ENCODE assay signal across 24 cellular contexts in genomic region chr1:173204693-173205092, GRCh38. TPM values are rescaled to one million over a fixed set of nuclear protein-coding genes. Genes with fewer than 3 reads are reported as not detected.
DNase-seq lines count a peak whose midpoint lies in the region; ATAC-seq, FAIRE-seq and TF ChIP-seq lines count a peak whose summit lies in the region.
"Had no signal": no experiment of that assay in that cellular context is flagged by ENCODE, and none has a peak within 500 bp of the region (broad histone marks: within the 10 kb centered on the region; RNA-seq: fewer than 3 reads in every experiment).

No MANE protein-coding gene starts in this region.

- H3K27me3 Mint-ChIP-seq in T-helper 1 cell treated with Interleukin-12 subunit alpha and Interleukin-12 subunit beta and Interleukin-4 antibody, amounts not matched to agents 30 μg/mL and 1 μg/mL, for 36 hours (ENCODE audit: low read depth): peaks cover 31% of the 10 kb centered on the region

- POLR2A ChIA-PET in GM12878 (lab: Charles Lee): interaction anchor here (1.0 to 3.8 kb wide), 7 partner anchors 11 to 385 kb away, joined by 3 to 11 read pairs (median 4); no protein-coding TSS in a partner anchor

- H2AFZ ChIP-seq in GM12878 (ENCODE audit: control insufficient read depth, low read depth, low read length): no peak overlapping the region

- FAIRE-seq in GM12878 (lab: Jason Lieb, UNC): no peak
- FAIRE-seq: kidney, RCC 7860 had no signal

- peaks cover 32% of the 10 kb centered on the region for H3K4me1 Mint-ChIP-seq in T-helper 1 cell treated with Interleukin-12 subunit alpha and Interleukin-12 subunit beta and Interleukin-4 antibody, amounts not matched to agents 30 μg/mL and 1 μg/mL, for 36 hours (ENCODE audit: low read depth)
- H3K4me1 Mint-ChIP-seq: brain had no signal

- H3K4me3 Mint-ChIP-seq in T-helper 1 cell treated with Interleukin-12 subunit alpha and Interleukin-12 subunit beta and Interleukin-4 antibody, amounts not matched to agents 30 μg/mL and 1 μg/mL, for 36 hours: peak overlapping the region; percentile 0
- H3K4me3 Mint-ChIP-seq: brain had no signal

- H3K9ac ChIP-seq in GM12878 (ENCODE audit: control insufficient read depth, insufficient read depth, low read length) (no peak overlapping the region), skeletal muscle satellite cell (ENCODE audit: low read depth, low read length) (peak overlapping the region; percentile 20)
- H3K9ac ChIP-seq: SK-N-SH had no signal

- SMC1A ChIA-PET in GM12878 (lab: Charles Lee; ENCODE audit: uncharacterized antibody, unreplicated experiment): interaction anchor here (0.9 to 21.4 kb wide), 27 partner anchors 8 to 510 kb away, joined by 3 to 348 read pairs (median 7); partner anchors contain the start of gene KLHL20

- no peaks in the 10 kb centered on the region for H3K9me3 Mint-ChIP-seq in T-helper 1 cell treated with Interleukin-12 subunit alpha and Interleukin-12 subunit beta and Interleukin-4 antibody, amounts not matched to agents 30 μg/mL and 1 μg/mL, for 36 hours
- H3K9me3 Mint-ChIP-seq: activated naive CD4-positive, alpha-beta T cell treated with anti-CD3 and anti-CD28 coated beads, Interleukin-2, amount 50 U/mL, for 72 hours; brain had no signal

- H3K27ac Mint-ChIP-seq in T-helper 1 cell treated with Interleukin-12 subunit alpha and Interleukin-12 subunit beta and Interleukin-4 antibody, amounts not matched to agents 30 μg/mL and 1 μg/mL, for 36 hours: no peak overlapping the region
- H3K27ac Mint-ChIP-seq: brain had no signal

- WGBS in GM12878 (ENCODE audit: insufficient coverage, insufficient replicate concordance, low lambda C conversion rate, missing lambda C conversion rate): 92% methylated on average over 1 of the region's 1 CpG

- H3K9me3 ChIP-seq in GM12878 (replicated peaks; ENCODE audit: control insufficient read depth, insufficient read depth, low read length) (no peaks in the 10 kb centered on the region), skeletal muscle satellite cell (replicated peaks; ENCODE audit: low read length) (no peaks in the 10 kb centered on the region)
- H3K9me3 ChIP-seq: SK-N-SH, upper lobe of left lung had no signal

- TF ChIP-seq POLR2A in GM12878 (IDR thresholded peaks at IDR 0.05; ENCODE audit: low read depth, low read length): no peak

- no peak for TF ChIP-seq RAD21 in GM12878 (IDR thresholded peaks at IDR 0.05; ENCODE audit: insufficient read depth, low read depth, low read length)

- intact Hi-C loops in GM12878 (cut with micrococcal nuclease; ENCODE audit: unreplicated experiment): loop anchor here (1.0 to 10.0 kb wide), 2 partner anchors 423 to 620 kb away; partner anchors contain the start of genes CENPL and DARS2

- TF ChIP-seq EP300 in GM12878 (IDR thresholded peaks at IDR 0.05; ENCODE audit: borderline replicate concordance in 1 of 2, control insufficient read depth in 1 of 2, low read depth in 2 of 2, low read length in 2 of 2): no peak

- in situ Hi-C loops in GM12878 (cut with MboI) (loop anchor here (5.0 kb wide), 2 partner anchors 382 to 457 kb away; no protein-coding TSS in a partner anchor), GM13976 (cut with MboI; ENCODE audit: low sequenced_read_pairs, unreplicated experiment) (loop anchor here (5.0 kb wide), 1 partner anchor 462 kb away; no protein-coding TSS in a partner anchor)

- H3K27me3 ChIP-seq in GM12878 (replicated peaks in 1 of 2; ENCODE audit: control insufficient read depth in 2 of 2, insufficient read depth in 2 of 2, low read length in 1 of 2): no peaks in the 10 kb centered on the region
- no peaks in the 10 kb centered on the region for H3K27me3 ChIP-seq in skeletal muscle satellite cell (ENCODE audit: control insufficient read depth, insufficient read depth, low read length)
- H3K27me3 ChIP-seq: foreskin keratinocyte, upper lobe of left lung had no signal

- ATAC-seq in GM12878: peak; percentile 4; the same call in 2 of the 3 replicates
- ATAC-seq: foreskin keratinocyte had no signal

- RAD21 ChIA-PET in GM12878 (lab: Charles Lee; ENCODE audit: unreplicated experiment): interaction anchor here (0.6 to 11.2 kb wide), 22 partner anchors 8 to 815 kb away, joined by 3 to 245 read pairs (median 10); partner anchors contain the start of genes CENPL and DARS2

- H3K36me3 ChIP-seq in GM12878 (ENCODE audit: control insufficient read depth in 2 of 2, insufficient read depth in 2 of 2, low read length in 1 of 2) (no peaks in the 10 kb centered on the region; a peak in 1 of 4 replicates), skeletal muscle satellite cell (ENCODE audit: insufficient read depth, low read length) (no peaks in the 10 kb centered on the region)
- H3K36me3 ChIP-seq: upper lobe of left lung had no signal

- H3K36me3 Mint-ChIP-seq in T-helper 1 cell treated with Interleukin-12 subunit alpha and Interleukin-12 subunit beta and Interleukin-4 antibody, amounts not matched to agents 30 μg/mL and 1 μg/mL, for 36 hours (ENCODE audit: low read depth): peaks cover 2% of the 10 kb centered on the region
- H3K36me3 Mint-ChIP-seq: brain, CD14-positive monocyte had no signal

- H4K20me1 ChIP-seq in GM12878 (ENCODE audit: control insufficient read depth, insufficient read depth): no peaks in the 10 kb centered on the region

- BruUV-seq in GM12878 (replicated peaks; lab: Mats Ljungman, UMichigan): no TSS peak

- peak overlapping the region; percentile 87 for H3K4me2 ChIP-seq in GM12878 (ENCODE audit: control insufficient read depth, insufficient read depth)
- H3K4me2 ChIP-seq in skeletal muscle satellite cell (ENCODE audit: low read length): no peak overlapping the region

- peaks cover 14% of the 10 kb centered on the region for H3K4me1 ChIP-seq in GM12878 (ENCODE audit: control insufficient read depth, insufficient read depth, low read length)
- H3K4me1 ChIP-seq in skeletal muscle satellite cell (ENCODE audit: control insufficient read depth, insufficient read depth, low read length): peaks cover 43% of the 10 kb centered on the region

- DNase-seq in T-helper 1 cell (no peak), GM12878 (ENCODE audit: low read depth, low spot score) (no peak), SK-N-DZ (ENCODE audit: low spot score) (no peak), inferior parietal cortex (ENCODE audit: extremely low spot score) (no peak), GM13976 (ENCODE audit: low spot score) (no peak)
- DNase-seq in Jurkat, Clone E6-1 (ENCODE audit: low read depth, low spot score): no peak
- DNase-seq: activated T-cell treated with anti-CD3 and anti-CD28 coated beads for 4 hours; cortex of kidney; foreskin keratinocyte; hypothalamus; kidney; NCI-H1092; NCI-H2081 treated with DMSO at 0.1 percent for 48 hours; NCI-H446 treated with DMSO at 0.1 percent for 48 hours; SK-N-SH; stimulated activated CD4-positive, alpha-beta T cell treated with anti-CD3 and anti-CD28 coated beads, Interleukin-2, amount 100 ng/mL, for 24 hours; upper lobe of left lung had no signal

- no peak overlapping the region; the same call in 1 of the 2 replicates for H3K27ac ChIP-seq in GM12878 (ENCODE audit: control insufficient read depth, insufficient read depth)
- H3K27ac ChIP-seq: 22Rv1, foreskin keratinocyte had no signal

- peak overlapping the region; percentile 57 for H3K4me3 ChIP-seq in Jurkat, Clone E6-1 (ENCODE audit: low read length)
- H3K4me3 ChIP-seq in GM12878 (no peak overlapping the region), skeletal muscle satellite cell (ENCODE audit: low read length) (no peak overlapping the region)
- H3K4me3 ChIP-seq: upper lobe of left lung had no signal

- TF ChIP-seq CTCF in GM12878 (IDR thresholded peaks at IDR 0.05 in 2 of 3, conservative IDR thresholded peaks at IDR 0.05 in 1 of 3; ENCODE audit: control insufficient read depth in 2 of 3, extremely low read depth in 1 of 3, insufficient read depth in 1 of 3, low read depth in 3 of 3, low read length in 3 of 3) (no peak), GM13976 (IDR thresholded peaks at IDR 0.05; ENCODE audit: borderline replicate concordance, control extremely low read depth, extremely low read depth, insufficient read depth, missing control alignments) (no peak)

- peaks cover 9% of the 10 kb centered on the region for H3K79me2 ChIP-seq in GM12878 (ENCODE audit: control insufficient read depth, insufficient read depth, low read length)

- CTCF ChIA-PET in GM12878 (lab: Yijun Ruan, JAX): interaction anchor here (0.6 to 11.8 kb wide), 24 partner anchors 10 to 1013 kb away, joined by 3 to 414 read pairs (median 6); no protein-coding TSS in a partner anchor

RNA-seq across cellular contexts. Expression of gene TNFSF4, which starts 2.4 kb away (rescaled TPM):
- 1.2 TPM for polyA plus RNA-seq in Jurkat, Clone E6-1 (2012; ENCODE audit: insufficient read depth, insufficient read length)
- total RNA-seq in GM12878 (2013; cell fraction: nucleolus; rRNA removed): 62.6 and 67.6 TPM in 2 replicates
- total RNA-seq in GM12878 (2014; rRNA removed): 12.0 and 15.7 TPM in 2 replicates
- total RNA-seq in GM12878 (2014; rRNA removed; fragmentation: Illumina TruSeq; extraction: Trizol): 15.7 and 16.7 TPM in 2 replicates
- total RNA-seq in GM12878 (2021): 10.4 TPM in 2 replicates
- polyA plus RNA-seq in GM12878 (2011; ENCODE audit: low read depth): 4.9 TPM
- polyA plus RNA-seq in GM12878 (2011; rRNA removed): 31.0 and 39.1 TPM in 2 replicates
- 16.0 and 16.2 TPM in 2 replicates for polyA plus RNA-seq in GM12878 (2011; cell fraction: cytosol; rRNA removed)
- polyA plus RNA-seq in GM12878 (2011; cell fraction: nucleus; rRNA removed): 12.1 and 14.7 TPM in 2 replicates
- 4.6 and 6.8 TPM in 2 replicates for polyA plus RNA-seq in GM12878 (2012)
- 13.8 and 17.8 TPM in 2 replicates for polyA plus RNA-seq in GM12878 (2014; fragmentation: Illumina TruSeq; extraction: Trizol)
- 1 to 10 TPM; 8.1 to 9.5 TPM for polyA plus RNA-seq in GM12878 (2014; fragmentation: Nextera tagmentation; extraction: Ambion mirVana)
- polyA plus RNA-seq in GM12878 (2014; rRNA removed): 9.1 and 11.5 TPM in 2 replicates
- 10 to 100 TPM; 13.8 to 15.2 TPM for polyA plus RNA-seq in GM12878 (2016; fragmentation: Nextera tagmentation; extraction: Ambion mirVana)
- polyA minus RNA-seq in GM12878 (2011; rRNA and poly(A)+ RNA removed): 26.4 and 40.3 TPM in 2 replicates
- polyA minus RNA-seq in GM12878 (2011; cell fraction: cytosol; rRNA and poly(A)+ RNA removed): 7.5 and 8.4 TPM in 2 replicates
- polyA minus RNA-seq in GM12878 (2011; cell fraction: nucleus; rRNA and poly(A)+ RNA removed): 20.6 and 28.5 TPM in 2 replicates
- 2.3 and 4.4 TPM in 2 replicates for total RNA-seq in skeletal muscle satellite cell (2012; rRNA removed)
- 0.06 and 0.09 TPM in 2 replicates for polyA plus RNA-seq in SK-N-DZ (2014; cell fraction: cytosol; rRNA removed)
- polyA plus RNA-seq in SK-N-DZ (2014; cell fraction: nucleus; rRNA removed): 0.20 and 0.42 TPM in 2 replicates
